Comparison of ENCODE assay signal across 1 cellular context in the genomic region with DNA sequence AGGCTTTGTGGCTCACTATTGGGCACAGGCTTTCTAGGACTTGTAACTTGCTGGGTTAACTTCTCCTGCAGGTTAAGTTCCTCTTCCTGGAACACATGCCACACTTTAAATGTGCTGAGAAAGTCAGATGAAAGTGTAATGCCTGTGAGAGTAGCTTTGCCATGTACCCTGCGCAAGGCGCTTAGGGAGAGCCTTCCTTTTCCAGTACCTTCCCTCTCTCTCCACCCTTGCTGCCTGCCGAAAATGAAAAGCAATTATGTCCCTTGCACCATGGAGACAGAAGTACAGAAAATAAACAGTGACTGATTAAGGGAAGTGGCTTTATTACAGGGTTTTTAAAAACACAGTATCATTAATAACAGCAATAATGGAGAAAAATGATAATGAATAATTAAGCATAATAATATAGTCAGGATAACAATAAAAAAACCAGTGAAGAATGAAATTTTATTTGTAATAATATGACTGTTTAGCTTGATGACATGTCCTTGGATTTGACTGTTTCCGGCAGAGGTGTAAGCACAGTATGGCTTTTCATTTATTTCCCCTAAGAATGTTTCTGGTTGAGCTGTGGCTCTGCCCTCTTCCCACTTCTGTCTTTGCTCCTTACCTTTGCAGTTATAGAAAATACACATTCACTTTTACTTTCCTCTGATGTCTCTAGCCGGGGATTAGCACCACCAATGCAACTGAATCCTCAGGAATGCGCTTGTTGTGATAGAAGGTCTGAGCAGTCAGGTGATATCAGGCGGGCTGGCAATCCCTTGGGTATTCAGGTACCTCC.
TF ChIP-seq lines count a peak whose summit lies in the region.

No MANE protein-coding gene starts in this region.

TF ChIP-seq in K562, 482 proteins besides CTCF, POLR2A, EP300 and RAD21 (continued from another document):
- TF ChIP-seq, protein P1, sequence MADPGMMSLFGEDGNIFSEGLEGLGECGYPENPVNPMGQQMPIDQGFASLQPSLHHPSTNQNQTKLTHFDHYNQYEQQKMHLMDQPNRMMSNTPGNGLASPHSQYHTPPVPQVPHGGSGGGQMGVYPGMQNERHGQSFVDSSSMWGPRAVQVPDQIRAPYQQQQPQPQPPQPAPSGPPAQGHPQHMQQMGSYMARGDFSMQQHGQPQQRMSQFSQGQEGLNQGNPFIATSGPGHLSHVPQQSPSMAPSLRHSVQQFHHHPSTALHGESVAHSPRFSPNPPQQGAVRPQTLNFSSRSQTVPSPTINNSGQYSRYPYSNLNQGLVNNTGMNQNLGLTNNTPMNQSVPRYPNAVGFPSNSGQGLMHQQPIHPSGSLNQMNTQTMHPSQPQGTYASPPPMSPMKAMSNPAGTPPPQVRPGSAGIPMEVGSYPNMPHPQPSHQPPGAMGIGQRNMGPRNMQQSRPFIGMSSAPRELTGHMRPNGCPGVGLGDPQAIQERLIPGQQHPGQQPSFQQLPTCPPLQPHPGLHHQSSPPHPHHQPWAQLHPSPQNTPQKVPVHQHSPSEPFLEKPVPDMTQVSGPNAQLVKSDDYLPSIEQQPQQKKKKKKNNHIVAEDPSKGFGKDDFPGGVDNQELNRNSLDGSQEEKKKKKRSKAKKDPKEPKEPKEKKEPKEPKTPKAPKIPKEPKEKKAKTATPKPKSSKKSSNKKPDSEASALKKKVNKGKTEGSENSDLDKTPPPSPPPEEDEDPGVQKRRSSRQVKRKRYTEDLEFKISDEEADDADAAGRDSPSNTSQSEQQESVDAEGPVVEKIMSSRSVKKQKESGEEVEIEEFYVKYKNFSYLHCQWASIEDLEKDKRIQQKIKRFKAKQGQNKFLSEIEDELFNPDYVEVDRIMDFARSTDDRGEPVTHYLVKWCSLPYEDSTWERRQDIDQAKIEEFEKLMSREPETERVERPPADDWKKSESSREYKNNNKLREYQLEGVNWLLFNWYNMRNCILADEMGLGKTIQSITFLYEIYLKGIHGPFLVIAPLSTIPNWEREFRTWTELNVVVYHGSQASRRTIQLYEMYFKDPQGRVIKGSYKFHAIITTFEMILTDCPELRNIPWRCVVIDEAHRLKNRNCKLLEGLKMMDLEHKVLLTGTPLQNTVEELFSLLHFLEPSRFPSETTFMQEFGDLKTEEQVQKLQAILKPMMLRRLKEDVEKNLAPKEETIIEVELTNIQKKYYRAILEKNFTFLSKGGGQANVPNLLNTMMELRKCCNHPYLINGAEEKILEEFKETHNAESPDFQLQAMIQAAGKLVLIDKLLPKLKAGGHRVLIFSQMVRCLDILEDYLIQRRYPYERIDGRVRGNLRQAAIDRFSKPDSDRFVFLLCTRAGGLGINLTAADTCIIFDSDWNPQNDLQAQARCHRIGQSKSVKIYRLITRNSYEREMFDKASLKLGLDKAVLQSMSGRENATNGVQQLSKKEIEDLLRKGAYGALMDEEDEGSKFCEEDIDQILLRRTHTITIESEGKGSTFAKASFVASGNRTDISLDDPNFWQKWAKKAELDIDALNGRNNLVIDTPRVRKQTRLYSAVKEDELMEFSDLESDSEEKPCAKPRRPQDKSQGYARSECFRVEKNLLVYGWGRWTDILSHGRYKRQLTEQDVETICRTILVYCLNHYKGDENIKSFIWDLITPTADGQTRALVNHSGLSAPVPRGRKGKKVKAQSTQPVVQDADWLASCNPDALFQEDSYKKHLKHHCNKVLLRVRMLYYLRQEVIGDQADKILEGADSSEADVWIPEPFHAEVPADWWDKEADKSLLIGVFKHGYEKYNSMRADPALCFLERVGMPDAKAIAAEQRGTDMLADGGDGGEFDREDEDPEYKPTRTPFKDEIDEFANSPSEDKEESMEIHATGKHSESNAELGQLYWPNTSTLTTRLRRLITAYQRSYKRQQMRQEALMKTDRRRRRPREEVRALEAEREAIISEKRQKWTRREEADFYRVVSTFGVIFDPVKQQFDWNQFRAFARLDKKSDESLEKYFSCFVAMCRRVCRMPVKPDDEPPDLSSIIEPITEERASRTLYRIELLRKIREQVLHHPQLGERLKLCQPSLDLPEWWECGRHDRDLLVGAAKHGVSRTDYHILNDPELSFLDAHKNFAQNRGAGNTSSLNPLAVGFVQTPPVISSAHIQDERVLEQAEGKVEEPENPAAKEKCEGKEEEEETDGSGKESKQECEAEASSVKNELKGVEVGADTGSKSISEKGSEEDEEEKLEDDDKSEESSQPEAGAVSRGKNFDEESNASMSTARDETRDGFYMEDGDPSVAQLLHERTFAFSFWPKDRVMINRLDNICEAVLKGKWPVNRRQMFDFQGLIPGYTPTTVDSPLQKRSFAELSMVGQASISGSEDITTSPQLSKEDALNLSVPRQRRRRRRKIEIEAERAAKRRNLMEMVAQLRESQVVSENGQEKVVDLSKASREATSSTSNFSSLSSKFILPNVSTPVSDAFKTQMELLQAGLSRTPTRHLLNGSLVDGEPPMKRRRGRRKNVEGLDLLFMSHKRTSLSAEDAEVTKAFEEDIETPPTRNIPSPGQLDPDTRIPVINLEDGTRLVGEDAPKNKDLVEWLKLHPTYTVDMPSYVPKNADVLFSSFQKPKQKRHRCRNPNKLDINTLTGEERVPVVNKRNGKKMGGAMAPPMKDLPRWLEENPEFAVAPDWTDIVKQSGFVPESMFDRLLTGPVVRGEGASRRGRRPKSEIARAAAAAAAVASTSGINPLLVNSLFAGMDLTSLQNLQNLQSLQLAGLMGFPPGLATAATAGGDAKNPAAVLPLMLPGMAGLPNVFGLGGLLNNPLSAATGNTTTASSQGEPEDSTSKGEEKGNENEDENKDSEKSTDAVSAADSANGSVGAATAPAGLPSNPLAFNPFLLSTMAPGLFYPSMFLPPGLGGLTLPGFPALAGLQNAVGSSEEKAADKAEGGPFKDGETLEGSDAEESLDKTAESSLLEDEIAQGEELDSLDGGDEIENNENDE (IDR thresholded peaks at IDR 0.05; ENCODE audit: low read depth, low read length), result no peak
- TF ChIP-seq L3MBTL2 (IDR thresholded peaks at IDR 0.05) (no peak), FUS (optimal IDR thresholded peaks at IDR 0.05; ENCODE audit: low read depth, low read length) (no peak), GABPB1 (CRISPR knock-in tag; IDR thresholded peaks at IDR 0.05) (no peak), NCOA6 (IDR thresholded peaks at IDR 0.05) (no peak)
- TF ChIP-seq, protein P2, sequence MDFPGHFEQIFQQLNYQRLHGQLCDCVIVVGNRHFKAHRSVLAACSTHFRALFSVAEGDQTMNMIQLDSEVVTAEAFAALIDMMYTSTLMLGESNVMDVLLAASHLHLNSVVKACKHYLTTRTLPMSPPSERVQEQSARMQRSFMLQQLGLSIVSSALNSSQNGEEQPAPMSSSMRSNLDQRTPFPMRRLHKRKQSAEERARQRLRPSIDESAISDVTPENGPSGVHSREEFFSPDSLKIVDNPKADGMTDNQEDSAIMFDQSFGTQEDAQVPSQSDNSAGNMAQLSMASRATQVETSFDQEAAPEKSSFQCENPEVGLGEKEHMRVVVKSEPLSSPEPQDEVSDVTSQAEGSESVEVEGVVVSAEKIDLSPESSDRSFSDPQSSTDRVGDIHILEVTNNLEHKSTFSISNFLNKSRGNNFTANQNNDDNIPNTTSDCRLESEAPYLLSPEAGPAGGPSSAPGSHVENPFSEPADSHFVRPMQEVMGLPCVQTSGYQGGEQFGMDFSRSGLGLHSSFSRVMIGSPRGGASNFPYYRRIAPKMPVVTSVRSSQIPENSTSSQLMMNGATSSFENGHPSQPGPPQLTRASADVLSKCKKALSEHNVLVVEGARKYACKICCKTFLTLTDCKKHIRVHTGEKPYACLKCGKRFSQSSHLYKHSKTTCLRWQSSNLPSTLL (IDR thresholded peaks at IDR 0.05), result no peak
